Comparison of ENCODE assay signal across 19 cellular contexts in genomic region chrX:136221851-136222513, GRCh38. TPM values are rescaled to one million over a fixed set of nuclear protein-coding genes. Genes with fewer than 3 reads are reported as not detected.
DNase-seq lines count a peak whose midpoint lies in the region; ATAC-seq, FAIRE-seq and TF ChIP-seq lines count a peak whose summit lies in the region.
"Had no signal": no experiment of that assay in that cellular context is flagged by ENCODE, and none has a peak within 500 bp of the region (broad histone marks: within the 10 kb centered on the region; RNA-seq: fewer than 3 reads in every experiment).

No MANE protein-coding gene starts in this region.

- TF ChIP-seq CTCF in astrocyte (IDR thresholded peaks at IDR 0.05; ENCODE audit: insufficient read depth, low read depth, low read length) = no peak
- TF ChIP-seq CTCF in endothelial cell (IDR thresholded peaks at IDR 0.05; ENCODE audit: unreplicated experiment) = no peak
- no peak for TF ChIP-seq CTCF in progenitor cell of endocrine pancreas (IDR thresholded peaks at IDR 0.05; ENCODE audit: unreplicated experiment)

- ATAC-seq in GM19395 (IDR thresholded peaks at IDR 0.05; ENCODE audit: unreplicated experiment) = no peak

- H3K27ac Mint-ChIP-seq in activated CD4-positive, alpha-beta T cell treated with anti-CD3 and anti-CD28 coated beads, Interleukin-2, amount 10 ng/mL, durations not matched to agents 24 days and 14 days = peak overlapping the region; percentile 13
- H3K27ac Mint-ChIP-seq in astrocyte (ENCODE audit: unreplicated experiment) = peak overlapping the region; percentile 12
- no peak overlapping the region for H3K27ac Mint-ChIP-seq in endothelial cell (ENCODE audit: unreplicated experiment)
- H3K27ac Mint-ChIP-seq in progenitor cell of endocrine pancreas = peak overlapping the region; percentile 74
- H3K27ac Mint-ChIP-seq: B cell; CD4-positive, alpha-beta T cell had no signal

- H3K4me3 Mint-ChIP-seq in activated CD4-positive, alpha-beta T cell treated with anti-CD3 and anti-CD28 coated beads, Interleukin-2, amount 10 ng/mL, durations not matched to agents 24 days and 14 days = no peak overlapping the region
- H3K4me3 Mint-ChIP-seq in astrocyte (ENCODE audit: unreplicated experiment) (no peak overlapping the region), endothelial cell (ENCODE audit: unreplicated experiment) (peak overlapping the region; percentile 76), progenitor cell of endocrine pancreas (ENCODE audit: low read depth) (no peak overlapping the region)
- H3K4me3 Mint-ChIP-seq: B cell; CD4-positive, alpha-beta T cell had no signal

- H3K4me3 ChIP-seq in astrocyte (ENCODE audit: insufficient read depth, low read depth, low read length) = no peak overlapping the region
- H3K4me3 ChIP-seq: HAP-1 had no signal

- H3K36me3 ChIP-seq in astrocyte (ENCODE audit: insufficient read depth, low read length) = peaks cover 30% of the 10 kb centered on the region

- H3K9me3 ChIP-seq in astrocyte (ENCODE audit: insufficient read depth, low read depth, low read length) = no peaks in the 10 kb centered on the region
- H3K9me3 ChIP-seq: HAP-1 had no signal

- FAIRE-seq in astrocyte (lab: Jason Lieb, UNC) = peak; percentile 68
- FAIRE-seq: G401.6, GM12892 had no signal

- H3K4me2 ChIP-seq in astrocyte (ENCODE audit: low read length) = no peak overlapping the region

- H3K9me3 Mint-ChIP-seq in activated CD4-positive, alpha-beta T cell treated with anti-CD3 and anti-CD28 coated beads, Interleukin-2, amount 10 ng/mL, durations not matched to agents 24 days and 14 days = no peaks in the 10 kb centered on the region
- H3K9me3 Mint-ChIP-seq in astrocyte (ENCODE audit: unreplicated experiment) (no peaks in the 10 kb centered on the region), endothelial cell (ENCODE audit: unreplicated experiment) (no peaks in the 10 kb centered on the region), progenitor cell of endocrine pancreas (ENCODE audit: low read depth) (peaks cover 8% of the 10 kb centered on the region)
- H3K9me3 Mint-ChIP-seq: CD4-positive, alpha-beta T cell had no signal

- H3K27ac ChIP-seq in astrocyte (ENCODE audit: low read depth, low read length) = no peak overlapping the region
- H3K27ac ChIP-seq: HL-60 had no signal

- peaks cover 3% of the 10 kb centered on the region for H3K4me1 ChIP-seq in astrocyte (ENCODE audit: insufficient read depth, low read length)
- H3K4me1 ChIP-seq: HAP-1 had no signal

- H4K20me1 ChIP-seq in astrocyte (ENCODE audit: insufficient read depth, low read length) = no peaks in the 10 kb centered on the region

- DNase-seq in activated CD4-positive, alpha-beta T cell treated with anti-CD3 and anti-CD28 coated beads, Interleukin-2, amount 10 ng/mL, durations not matched to agents 24 days and 14 days = no peak
- no peak for DNase-seq in activated CD4-positive, alpha-beta T cell treated with anti-CD3 and anti-CD28 coated beads for 1 hour
- DNase-seq in astrocyte (ENCODE audit: low read depth) (peak; percentile 44), endothelial cell (ENCODE audit: low spot score) (no peak), progenitor cell of endocrine pancreas (ENCODE audit: low spot score, unreplicated experiment) (no peak), dedifferentiated amniotic fluid mesenchymal stem cell (ENCODE audit: extremely low spot score) (no peak), SIG-M5 treated with dmso at 0.1 percent for 504 hours (lab: John Stamatoyannopoulos, UW; ENCODE audit: unreplicated experiment) (no peak)
- DNase-seq: 8988T; C1 segment of cervical spinal cord; CD4-positive, alpha-beta T cell; DMS79; EL; GOT3 had no signal

- H3K36me3 Mint-ChIP-seq in activated CD4-positive, alpha-beta T cell treated with anti-CD3 and anti-CD28 coated beads, Interleukin-2, amount 10 ng/mL, durations not matched to agents 24 days and 14 days (ENCODE audit: low read depth) = peaks cover 48% of the 10 kb centered on the region
- peaks cover 15% of the 10 kb centered on the region for H3K36me3 Mint-ChIP-seq in astrocyte (ENCODE audit: low read depth, unreplicated experiment)
- peaks cover 12% of the 10 kb centered on the region for H3K36me3 Mint-ChIP-seq in endothelial cell (ENCODE audit: low read depth, unreplicated experiment)
- peaks cover 9% of the 10 kb centered on the region for H3K36me3 Mint-ChIP-seq in progenitor cell of endocrine pancreas (ENCODE audit: insufficient read depth)

- intact Hi-C loops in activated CD4-positive, alpha-beta T cell treated with anti-CD3 and anti-CD28 coated beads, Interleukin-2, amount 10 ng/mL, durations not matched to agents 24 days and 14 days (cut with micrococcal nuclease) = no loop called here

- H3K27me3 Mint-ChIP-seq in activated CD4-positive, alpha-beta T cell treated with anti-CD3 and anti-CD28 coated beads, Interleukin-2, amount 10 ng/mL, durations not matched to agents 24 days and 14 days = no peaks in the 10 kb centered on the region
- H3K27me3 Mint-ChIP-seq in astrocyte (ENCODE audit: low read depth, unreplicated experiment) = no peaks in the 10 kb centered on the region
- no peaks in the 10 kb centered on the region for H3K27me3 Mint-ChIP-seq in endothelial cell (ENCODE audit: unreplicated experiment)
- no peaks in the 10 kb centered on the region for H3K27me3 Mint-ChIP-seq in progenitor cell of endocrine pancreas
- H3K27me3 Mint-ChIP-seq: B cell; CD4-positive, alpha-beta T cell had no signal

- H3K79me2 ChIP-seq in astrocyte (ENCODE audit: insufficient read depth, low read length) = no peaks in the 10 kb centered on the region

- H2AFZ ChIP-seq in astrocyte (ENCODE audit: low read depth, low read length) = no peak overlapping the region

- no peaks in the 10 kb centered on the region for H3K27me3 ChIP-seq in astrocyte (ENCODE audit: insufficient read depth, low read length)

- H3K4me1 Mint-ChIP-seq in activated CD4-positive, alpha-beta T cell treated with anti-CD3 and anti-CD28 coated beads, Interleukin-2, amount 10 ng/mL, durations not matched to agents 24 days and 14 days = peaks cover 9% of the 10 kb centered on the region
- peaks cover 4% of the 10 kb centered on the region for H3K4me1 Mint-ChIP-seq in astrocyte (ENCODE audit: low read depth, unreplicated experiment)
- H3K4me1 Mint-ChIP-seq in endothelial cell (ENCODE audit: unreplicated experiment) = no peaks in the 10 kb centered on the region
- H3K4me1 Mint-ChIP-seq in progenitor cell of endocrine pancreas (ENCODE audit: low read depth) = no peaks in the 10 kb centered on the region

- H3K9ac ChIP-seq in astrocyte (ENCODE audit: low read length) = no peak overlapping the region

RNA-seq across cellular contexts. Expression of gene MAP7D3, which starts 29.2 kb away (rescaled TPM):
- total RNA-seq in activated CD4-positive, alpha-beta T cell treated with anti-CD3 and anti-CD28 coated beads, Interleukin-2, amount 10 ng/mL, durations not matched to agents 24 days and 14 days = 24.5 and 26.7 TPM in 2 replicates
- total RNA-seq in astrocyte (15.0 and 19.4 TPM in 2 replicates), endothelial cell (ENCODE audit: unreplicated experiment) (6.6 TPM), progenitor cell of endocrine pancreas (5.8 and 5.9 TPM in 2 replicates)
